Comparison of ENCODE assay signal across 22 cellular contexts in genomic region chr16:9495824-9496223, GRCh38.
"Had no signal": no experiment of that assay in that cellular context is flagged by ENCODE, and none has a peak within 500 bp of the region (broad histone marks: within the 10 kb centered on the region; RNA-seq: fewer than 3 reads in every experiment).

No MANE protein-coding gene starts in this region.

- H3K4me1 ChIP-seq: colonic mucosa, esophagus squamous epithelium, gastrocnemius medialis, left lung, lower lobe of right lung had no signal

- H3K4me3 ChIP-seq: colonic mucosa, esophagus squamous epithelium, gastrocnemius medialis, hepatocyte, left lung, lower lobe of right lung, mucosa of descending colon had no signal

- DNase-seq: colonic mucosa; cortex of kidney; effector CD8-positive, alpha-beta T cell; effector memory CD8-positive, alpha-beta T cell; endodermal cell; erythroblast; esophagus squamous epithelium; foreskin fibroblast; foreskin melanocyte; gastrocnemius medialis; glutamatergic neuron; hypothalamus; immature natural killer cell; left lung; lower lobe of right lung; mesenchymal stem cell; mucosa of descending colon; naive B cell; naive thymus-derived CD8-positive, alpha-beta T cell had no signal

- H3K36me3 ChIP-seq: colonic mucosa, esophagus squamous epithelium, gastrocnemius medialis, left lung, lower lobe of right lung had no signal

- H3K27ac ChIP-seq: colonic mucosa, epithelial cell of prostate, esophagus squamous epithelium, gastrocnemius medialis, hepatocyte, left lung, lower lobe of right lung had no signal

- H3K27me3 ChIP-seq: colonic mucosa, esophagus squamous epithelium, gastrocnemius medialis, hepatocyte, left lung had no signal

- ATAC-seq: effector memory CD8-positive, alpha-beta T cell; esophagus mucosa; gastrocnemius medialis; left lung; lower lobe of right lung; mucosa of descending colon; naive thymus-derived CD8-positive, alpha-beta T cell had no signal

- H3K9me3 ChIP-seq: colonic mucosa, esophagus squamous epithelium, gastrocnemius medialis, mucosa of descending colon had no signal
